Comparison of ENCODE assay signal across 8 cellular contexts in the genomic region with DNA sequence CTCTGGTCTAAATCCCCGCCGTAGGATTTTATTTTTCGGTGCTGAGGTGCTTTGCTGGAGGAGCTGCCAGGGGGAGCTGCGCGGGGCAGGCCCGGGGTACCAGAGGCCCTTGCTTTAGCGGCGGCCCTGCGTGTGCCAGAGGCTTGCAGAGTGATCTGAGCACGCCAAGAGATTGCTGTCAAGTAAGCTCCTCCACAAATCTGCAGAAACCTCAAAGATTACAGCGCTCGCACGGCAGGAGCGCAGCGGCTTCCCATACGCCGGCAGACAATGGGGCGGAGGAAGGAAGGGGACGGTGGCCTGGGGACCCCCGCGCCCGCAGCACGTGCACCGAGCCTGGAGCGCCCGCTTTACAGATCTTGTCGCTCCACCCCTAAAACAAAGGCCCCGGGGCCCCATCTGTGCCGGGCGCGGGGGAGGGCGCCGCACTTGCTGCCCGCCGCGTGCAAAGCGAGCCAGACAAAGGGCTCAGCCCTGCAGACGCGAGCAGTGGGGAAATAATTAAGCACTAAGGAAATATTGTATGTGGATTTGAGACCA. TPM values are rescaled to one million over a fixed set of nuclear protein-coding genes. Genes with fewer than 3 reads are reported as not detected.
DNase-seq lines count a peak whose midpoint lies in the region; ATAC-seq and TF ChIP-seq lines count a peak whose summit lies in the region.

No MANE protein-coding gene starts in this region.

- H3K4me1 Mint-ChIP-seq in neural crest cell: peaks cover 38% of the 10 kb centered on the region

- H3K36me3 ChIP-seq in RWPE2 (ENCODE audit: low read depth): no peaks in the 10 kb centered on the region

- peak overlapping the region; percentile 93 for H3K27ac Mint-ChIP-seq in neural crest cell (ENCODE audit: unreplicated experiment)

- no peaks in the 10 kb centered on the region for H3K9me3 ChIP-seq in RWPE2 (ENCODE audit: severe bottlenecking)

- TF ChIP-seq CTCF in GM12865 (IDR thresholded peaks at IDR 0.05; ENCODE audit: insufficient read depth, low read depth, low read length, missing control alignments) (no peak), RWPE2 (IDR thresholded peaks at IDR 0.05; ENCODE audit: poor library complexity, severe bottlenecking) (no peak), neural crest cell (conservative IDR thresholded peaks at IDR 0.05) (no peak)

- peak overlapping the region; percentile 18; the same call in 1 of the 2 replicates for H3K4me3 ChIP-seq in GM12865 (ENCODE audit: low read depth, low read length)
- H3K4me3 ChIP-seq in RWPE2 (ENCODE audit: severe bottlenecking): no peak overlapping the region

- peak overlapping the region; percentile 80 for H3K4me3 Mint-ChIP-seq in neural crest cell

- no peaks in the 10 kb centered on the region for H3K4me1 ChIP-seq in RWPE2 (ENCODE audit: insufficient read depth, poor library complexity, severe bottlenecking)

- H3K9me3 Mint-ChIP-seq in neural crest cell: no peaks in the 10 kb centered on the region

- ATAC-seq in RWPE2 (ENCODE audit: low read depth) (peak; percentile 46; the same call in 2 of the 3 replicates), HG03280 (IDR thresholded peaks at IDR 0.05; ENCODE audit: unreplicated experiment) (no peak), HG02610 (IDR thresholded peaks at IDR 0.05; ENCODE audit: unreplicated experiment) (no peak)

- DNase-seq in GM12865 (ENCODE audit: low read depth): peak; percentile 26
- DNase-seq in RWPE2 (ENCODE audit: low spot score): no peak
- DNase-seq in ecto neural progenitor cell (ENCODE audit: low spot score): peak; percentile 78
- peak; percentile 36 for DNase-seq in neural crest cell (ENCODE audit: low read depth, low spot score)
- DNase-seq in NAMALWA (ENCODE audit: low spot score): no peak
- no peak for DNase-seq in ACHN

- H3K27me3 ChIP-seq in RWPE2 (ENCODE audit: insufficient read depth, poor library complexity, severe bottlenecking): peaks cover 24% of the 10 kb centered on the region

- H3K27ac ChIP-seq in RWPE2 (ENCODE audit: poor library complexity, severe bottlenecking): no peak overlapping the region

- in situ Hi-C loops in ACHN (cut with HindIII; ENCODE audit: low pct_ligation_motif_present, low pct_unique_long_range_greater_than_20kb, low sequenced_read_pairs): no loop called here

- H3K27me3 Mint-ChIP-seq in neural crest cell (ENCODE audit: low read depth): peaks cover 4% of the 10 kb centered on the region

- H3K36me3 Mint-ChIP-seq in neural crest cell (ENCODE audit: low read depth): no peaks in the 10 kb centered on the region

RNA-seq across cellular contexts. Expression of gene C19orf12, which starts 9.1 kb away (rescaled TPM):
- total RNA-seq in neural crest cell: 37.9 and 38.1 TPM in 2 replicates

RNA-seq across cellular contexts. Expression of gene PLEKHF1, which starts 58.9 kb away (rescaled TPM):
- total RNA-seq in neural crest cell: 1.2 TPM in 2 replicates

Comparison
In these comparisons a context has a peak if more than half of its experiments do, and no peak if none do; other contexts are left out.
1. DNase-seq: peak in GM12865 (single experiment), ecto neural progenitor cell (single experiment) and neural crest cell (single experiment); none in RWPE2 (single experiment), NAMALWA (single experiment) and ACHN (single experiment).